In the genomic region with DNA sequence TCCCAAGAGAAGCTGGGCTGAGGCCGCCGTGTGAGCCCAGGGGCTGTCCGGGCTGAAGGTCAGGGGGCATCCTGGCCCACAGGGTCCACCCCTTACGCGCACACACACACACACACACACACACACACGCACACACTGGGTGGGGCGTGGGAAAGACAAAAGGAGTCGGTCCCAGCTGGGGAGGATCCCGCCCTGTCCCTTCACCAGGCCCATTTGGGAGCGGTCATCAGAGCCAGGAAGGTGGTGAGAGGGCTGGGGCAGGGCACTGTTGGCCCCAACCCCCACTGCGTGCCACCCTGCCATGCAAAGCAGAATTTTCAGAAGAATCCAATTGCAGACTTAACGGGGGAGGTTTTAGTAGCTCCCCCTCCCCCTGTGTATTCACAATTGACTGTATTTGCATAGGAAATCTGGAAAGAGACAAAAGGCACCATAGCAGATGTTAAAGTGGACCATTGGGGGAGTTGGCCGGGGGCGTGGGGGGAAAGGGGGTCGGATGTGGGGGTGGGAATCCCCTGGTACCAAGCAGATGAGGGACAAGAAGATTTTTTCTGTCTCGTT, we compare ENCODE assay signal across 12 cellular contexts. TPM values are rescaled to one million over a fixed set of nuclear protein-coding genes. Genes with fewer than 3 reads are reported as not detected.
DNase-seq lines count a peak whose midpoint lies in the region; ATAC-seq, FAIRE-seq and TF ChIP-seq lines count a peak whose summit lies in the region.
"Had no signal": no experiment of that assay in that cellular context is flagged by ENCODE, and none has a peak within 500 bp of the region (broad histone marks: within the 10 kb centered on the region; RNA-seq: fewer than 3 reads in every experiment).

No MANE protein-coding gene starts in this region.

- FAIRE-seq in RCC 7860 (lab: Jason Lieb, UNC), result no peak

- TF ChIP-seq CTCF in C4-2B (conservative IDR thresholded peaks at IDR 0.05) (no peak), hepatocyte (IDR thresholded peaks at IDR 0.05; ENCODE audit: poor library complexity) (no peak), parathyroid adenoma (IDR thresholded peaks at IDR 0.05) (no peak), MM.1S (IDR thresholded peaks at IDR 0.05; ENCODE audit: low read length) (no peak)

- CTCF ChIA-PET in activated naive CD4-positive, alpha-beta T cell treated with anti-CD3 and anti-CD28 coated beads, Interleukin-2, amount 10 ng/mL, durations not matched to agents 7 days and 5 days (lab: Charles Lee), result interaction anchor here (0.6 to 8.8 kb wide), 6 partner anchors 9 to 149 kb away, joined by 3 to 107 read pairs (median 12); a partner anchor contains a TSS

- DNase-seq in T-helper 17 cell (no peak), hepatocyte (ENCODE audit: low spot score) (no peak), MM.1S (no peak), RCC 7860 (ENCODE audit: low spot score) (no peak)
- no peak for DNase-seq in activated T-cell treated with anti-CD3 and anti-CD28 coated beads, Interleukin-2, amount 50 U/mL, for 1 hour
- no peak for DNase-seq in activated naive CD4-positive, alpha-beta T cell treated with anti-CD3 and anti-CD28 coated beads, Interleukin-2, amount 10 ng/mL, durations not matched to agents 7 days and 5 days
- DNase-seq: activated CD4-positive, alpha-beta T cell treated with anti-CD3 and anti-CD28 coated beads, Interleukin-2, amount 10 ng/mL, durations not matched to agents 24 days and 14 days; activated naive CD8-positive, alpha-beta T cell treated with anti-CD3 and anti-CD28 coated beads, Interleukin-2, amount 50 U/mL, for 24 hours; naive B cell; NCI-H1930 had no signal

- no peaks in the 10 kb centered on the region for H4K20me1 ChIP-seq in hepatocyte (ENCODE audit: insufficient read depth, poor library complexity, severe bottlenecking)
- H4K20me1 ChIP-seq in MM.1S (ENCODE audit: insufficient read depth, low read length), result no peaks in the 10 kb centered on the region

- H3K79me2 ChIP-seq in hepatocyte, result no peaks in the 10 kb centered on the region
- H3K79me2 ChIP-seq in parathyroid adenoma, result no peaks in the 10 kb centered on the region
- no peaks in the 10 kb centered on the region for H3K79me2 ChIP-seq in MM.1S (ENCODE audit: low read length)

- no peak overlapping the region for H3K9ac ChIP-seq in parathyroid adenoma
- no peak overlapping the region for H3K9ac ChIP-seq in MM.1S (ENCODE audit: low read length)

- H3K4me1 Mint-ChIP-seq in T-helper 17 cell, result peaks cover 17% of the 10 kb centered on the region
- H3K4me1 Mint-ChIP-seq in activated naive CD4-positive, alpha-beta T cell treated with anti-CD3 and anti-CD28 coated beads, Interleukin-2, amount 10 ng/mL, durations not matched to agents 7 days and 5 days, result peaks cover 48% of the 10 kb centered on the region

- H3K4me3 ChIP-seq in hepatocyte, result no peak overlapping the region
- H3K4me3 ChIP-seq in parathyroid adenoma (ENCODE audit: low read depth, low read length), result no peak overlapping the region
- H3K4me3 ChIP-seq in MM.1S (ENCODE audit: low read length), result no peak overlapping the region

- H3K4me2 ChIP-seq in hepatocyte, result peak overlapping the region; percentile 75
- no peak overlapping the region for H3K4me2 ChIP-seq in parathyroid adenoma (ENCODE audit: low read length)
- no peak overlapping the region; the same call in 1 of the 2 replicates for H3K4me2 ChIP-seq in MM.1S (ENCODE audit: low read depth, low read length)

- H3K9me3 Mint-ChIP-seq in activated naive CD4-positive, alpha-beta T cell treated with anti-CD3 and anti-CD28 coated beads, Interleukin-2, amount 10 ng/mL, durations not matched to agents 7 days and 5 days, result no peaks in the 10 kb centered on the region
- H3K9me3 Mint-ChIP-seq: activated CD4-positive, alpha-beta T cell treated with anti-CD3 and anti-CD28 coated beads, Interleukin-2, amount 10 ng/mL, durations not matched to agents 24 days and 14 days; activated naive CD8-positive, alpha-beta T cell treated with anti-CD3 and anti-CD28 coated beads, Interleukin-2, amount 50 U/mL, for 24 hours; naive B cell had no signal

- H3K36me3 ChIP-seq in hepatocyte (replicated peaks; ENCODE audit: insufficient read depth, low read depth), result no peaks in the 10 kb centered on the region
- no peaks in the 10 kb centered on the region for H3K36me3 ChIP-seq in parathyroid adenoma (ENCODE audit: control insufficient read depth, insufficient read depth, low read length)
- H3K36me3 ChIP-seq in MM.1S (replicated peaks; ENCODE audit: insufficient read depth, low read length), result no peaks in the 10 kb centered on the region

- H3K27ac ChIP-seq in C4-2B (peak overlapping the region; percentile 73), hepatocyte (peak overlapping the region; percentile 84), parathyroid adenoma (peak overlapping the region; percentile 86), MM.1S (ENCODE audit: low read length) (no peak overlapping the region)

- H3K27ac Mint-ChIP-seq in T-helper 17 cell, result peak overlapping the region; percentile 39
- no peak overlapping the region for H3K27ac Mint-ChIP-seq in activated naive CD4-positive, alpha-beta T cell treated with anti-CD3 and anti-CD28 coated beads, Interleukin-2, amount 10 ng/mL, durations not matched to agents 7 days and 5 days
- H3K27ac Mint-ChIP-seq: activated CD4-positive, alpha-beta T cell treated with anti-CD3 and anti-CD28 coated beads, Interleukin-2, amount 10 ng/mL, durations not matched to agents 24 days and 14 days; activated naive CD8-positive, alpha-beta T cell treated with anti-CD3 and anti-CD28 coated beads, Interleukin-2, amount 50 U/mL, for 24 hours had no signal

- no peaks in the 10 kb centered on the region for H3F3A ChIP-seq in MM.1S (ENCODE audit: insufficient read depth, low read length)

- WGBS in hepatocyte (ENCODE audit: low lambda C conversion rate, missing lambda C conversion rate), result 66% methylated on average over 15 of the region's 16 CpGs

- H3K27me3 Mint-ChIP-seq in T-helper 17 cell, result peaks cover 6% of the 10 kb centered on the region
- H3K27me3 Mint-ChIP-seq in activated naive CD4-positive, alpha-beta T cell treated with anti-CD3 and anti-CD28 coated beads, Interleukin-2, amount 10 ng/mL, durations not matched to agents 7 days and 5 days, result peaks cover 90% of the 10 kb centered on the region

- H3K27me3 ChIP-seq in hepatocyte, result no peaks in the 10 kb centered on the region
- no peaks in the 10 kb centered on the region for H3K27me3 ChIP-seq in parathyroid adenoma (ENCODE audit: control insufficient read depth, insufficient read depth, low read length)
- H3K27me3 ChIP-seq in MM.1S (replicated peaks; ENCODE audit: insufficient read depth, low read length), result peaks cover 34% of the 10 kb centered on the region

- H3K36me3 Mint-ChIP-seq in T-helper 17 cell (ENCODE audit: low read depth), result no peaks in the 10 kb centered on the region
- H3K36me3 Mint-ChIP-seq in activated naive CD4-positive, alpha-beta T cell treated with anti-CD3 and anti-CD28 coated beads, Interleukin-2, amount 10 ng/mL, durations not matched to agents 7 days and 5 days, result no peaks in the 10 kb centered on the region
- H3K36me3 Mint-ChIP-seq: naive B cell had no signal

- H3K9me2 ChIP-seq in hepatocyte (replicated peaks; ENCODE audit: insufficient read depth) (no peaks in the 10 kb centered on the region), MM.1S (replicated peaks; ENCODE audit: insufficient read depth, low read length) (no peaks in the 10 kb centered on the region)

- H3K9me3 ChIP-seq in T-helper 17 cell (ENCODE audit: control insufficient read depth, low read length, poor library complexity, severe bottlenecking) (no peaks in the 10 kb centered on the region), hepatocyte (ENCODE audit: low read depth) (no peaks in the 10 kb centered on the region), parathyroid adenoma (ENCODE audit: control insufficient read depth, low read length) (no peaks in the 10 kb centered on the region), MM.1S (replicated peaks; ENCODE audit: insufficient read depth, low read length) (no peaks in the 10 kb centered on the region)

- H2AFZ ChIP-seq in hepatocyte, result no peak overlapping the region
- H2AFZ ChIP-seq in parathyroid adenoma, result peak overlapping the region; percentile 98
- H2AFZ ChIP-seq in MM.1S (ENCODE audit: low read length), result no peak overlapping the region

- peaks cover 21% of the 10 kb centered on the region for H3K4me1 ChIP-seq in hepatocyte (ENCODE audit: insufficient read depth)
- peaks cover 32% of the 10 kb centered on the region for H3K4me1 ChIP-seq in parathyroid adenoma
- peaks cover 5% of the 10 kb centered on the region; the same call in 1 of the 2 replicates for H3K4me1 ChIP-seq in MM.1S (ENCODE audit: low read length)

- ATAC-seq in T-helper 17 cell, result no peak

- no peak overlapping the region for H3K4me3 Mint-ChIP-seq in T-helper 17 cell
- no peak overlapping the region for H3K4me3 Mint-ChIP-seq in activated naive CD4-positive, alpha-beta T cell treated with anti-CD3 and anti-CD28 coated beads, Interleukin-2, amount 10 ng/mL, durations not matched to agents 7 days and 5 days
- H3K4me3 Mint-ChIP-seq: activated naive CD8-positive, alpha-beta T cell treated with anti-CD3 and anti-CD28 coated beads, Interleukin-2, amount 50 U/mL, for 24 hours had no signal

RNA-seq across cellular contexts. Expression of a gene that starts 11.3 kb away (rescaled TPM):
- 1 to 10 TPM; 2.4 to 9.6 TPM for total RNA-seq in T-helper 17 cell
- total RNA-seq in hepatocyte, result 0.20 and 1.1 TPM in 2 replicates
- polyA plus RNA-seq in hepatocyte, result 0.22 and 0.47 TPM in 2 replicates

RNA-seq across cellular contexts. Expression of a gene that starts 23.2 kb away (rescaled TPM):
- total RNA-seq in T-helper 17 cell (under 1 TPM in 1 of 2 donors, not detected in 1; 0.18 TPM), hepatocyte (150 and 159 TPM in 2 replicates)
- 233 and 237 TPM in 2 replicates for polyA plus RNA-seq in hepatocyte

Comparison
In these comparisons a context has a peak if more than half of its experiments do, and no peak if none do; other contexts are left out.
1. RNA of a gene that starts 23.2 kb away (total RNA-seq): 150 to 159 TPM in hepatocyte; 0.18 TPM in T-helper 17 cell; every median in the first group is over 100 times any median in the second.